1 cellular context compared by ENCODE assay signal in genomic region chr14:24315807-24316596, GRCh38.
TF ChIP-seq lines count a peak whose summit lies in the region.

No MANE protein-coding gene starts in this region.

TF ChIP-seq in HepG2, 621 proteins besides CTCF, POLR2A, EP300 and RAD21 (continued from another document and continues in another):
- TF ChIP-seq LBX2 (CRISPR knock-in tag; IDR thresholded peaks at IDR 0.05; ENCODE audit: borderline replicate concordance) = peak; percentile 95; the same call in 1 of the 2 replicates
- peak; percentile 100 for TF ChIP-seq ZNF766 (CRISPR knock-in tag; IDR thresholded peaks at IDR 0.05; ENCODE audit: borderline replicate concordance)
- TF ChIP-seq GABPA (IDR thresholded peaks at IDR 0.05; ENCODE audit: low read depth, low read length) = no peak
- TF ChIP-seq GABPA (CRISPR knock-in tag; IDR thresholded peaks at IDR 0.05; ENCODE audit: low read depth) = no peak
- no peak for TF ChIP-seq RBAK (CRISPR knock-in tag; IDR thresholded peaks at IDR 0.05)
- TF ChIP-seq ZNF205 (CRISPR knock-in tag; IDR thresholded peaks at IDR 0.05) = peak; percentile 91
- TF ChIP-seq MXI1 (IDR thresholded peaks at IDR 0.05; ENCODE audit: borderline replicate concordance, low read depth, low read length) = peak; percentile 77; the same call in 1 of the 3 replicates
- TF ChIP-seq MIER2 (CRISPR knock-in tag; IDR thresholded peaks at IDR 0.05) = 0 out of 2 replicates have a peak, but pooled peaks have one; percentile 59
- TF ChIP-seq NR2F1 (CRISPR knock-in tag; IDR thresholded peaks at IDR 0.05) = peak in 1 of 2 experiments; percentile 48; a peak in 3 of 4 replicates
- peak; percentile 83 for TF ChIP-seq STAT5B (CRISPR knock-in tag; IDR thresholded peaks at IDR 0.05)
- peak; percentile 99 for TF ChIP-seq SATB2 (CRISPR knock-in tag; IDR thresholded peaks at IDR 0.05)
- peak; percentile 98 for TF ChIP-seq ZFY (CRISPR knock-in tag; IDR thresholded peaks at IDR 0.05)
- peak; percentile 95 for TF ChIP-seq ZNF788 (CRISPR knock-in tag; IDR thresholded peaks at IDR 0.05; ENCODE audit: borderline replicate concordance)
- TF ChIP-seq REXO4 (CRISPR knock-in tag; IDR thresholded peaks at IDR 0.05; ENCODE audit: borderline replicate concordance) = peak; percentile 97
- peak; percentile 60; the same call in 1 of the 2 replicates for TF ChIP-seq ZBTB20 (CRISPR knock-in tag; IDR thresholded peaks at IDR 0.05; ENCODE audit: borderline replicate concordance, low read depth)
- TF ChIP-seq ZNF230 (CRISPR knock-in tag; IDR thresholded peaks at IDR 0.05) = peak; percentile 99
- peak; percentile 77 for TF ChIP-seq RARA (CRISPR knock-in tag; IDR thresholded peaks at IDR 0.05)
- peak; percentile 78; the same call in 1 of the 2 replicates for TF ChIP-seq GPN1 (CRISPR knock-in tag; IDR thresholded peaks at IDR 0.05; ENCODE audit: borderline replicate concordance)
- TF ChIP-seq HDAC2 (CRISPR knock-in tag; IDR thresholded peaks at IDR 0.05) = peak; percentile 75
- TF ChIP-seq NCOR1 (IDR thresholded peaks at IDR 0.05; ENCODE audit: borderline replicate concordance, low read length) = no peak
- peak; percentile 94; the same call in 1 of the 2 replicates for TF ChIP-seq KLF13 (CRISPR knock-in tag; IDR thresholded peaks at IDR 0.05)
- TF ChIP-seq CBX1 (IDR thresholded peaks at IDR 0.05; ENCODE audit: low read depth) = no peak
- no peak for TF ChIP-seq FOXK2 (IDR thresholded peaks at IDR 0.05)
- TF ChIP-seq GMEB1 (CRISPR knock-in tag; IDR thresholded peaks at IDR 0.05; ENCODE audit: borderline replicate concordance) = peak; percentile 73
- 0 out of 2 replicates have a peak, but pooled peaks have one; percentile 66 for TF ChIP-seq DNMT3B (CRISPR knock-in tag; conservative IDR thresholded peaks at IDR 0.05)
- TF ChIP-seq ZNF18 (CRISPR knock-in tag; IDR thresholded peaks at IDR 0.05; ENCODE audit: insufficient replicate concordance) = peak; percentile 78
- TF ChIP-seq ZNF598 (CRISPR knock-in tag; IDR thresholded peaks at IDR 0.05; ENCODE audit: borderline replicate concordance) = peak; percentile 85
- TF ChIP-seq ZBED4 (CRISPR knock-in tag; IDR thresholded peaks at IDR 0.05; ENCODE audit: borderline replicate concordance) = 0 out of 2 replicates have a peak, but pooled peaks have one; percentile 49
- TF ChIP-seq ZNF383 (CRISPR knock-in tag; IDR thresholded peaks at IDR 0.05; ENCODE audit: borderline replicate concordance) = 0 out of 2 replicates have a peak, but pooled peaks have one; percentile 77
- TF ChIP-seq STAT6 (CRISPR knock-in tag; IDR thresholded peaks at IDR 0.05; ENCODE audit: borderline replicate concordance) = peak; percentile 87
- TF ChIP-seq ZNF782 (CRISPR knock-in tag; IDR thresholded peaks at IDR 0.05; ENCODE audit: borderline replicate concordance) = peak; percentile 97
- peak; percentile 94 for TF ChIP-seq RBM39 (IDR thresholded peaks at IDR 0.05; ENCODE audit: low read depth, low read length, poor library complexity, severe bottlenecking)
- peak; percentile 79 for TF ChIP-seq KMT2B (CRISPR knock-in tag; IDR thresholded peaks at IDR 0.05)
- TF ChIP-seq ZNF543 (CRISPR knock-in tag; IDR thresholded peaks at IDR 0.05) = peak; percentile 96
- TF ChIP-seq LRRFIP1 (CRISPR knock-in tag; conservative IDR thresholded peaks at IDR 0.05) = no peak
- peak; percentile 7; the same call in 1 of the 2 replicates for TF ChIP-seq SIN3A (IDR thresholded peaks at IDR 0.05; ENCODE audit: borderline replicate concordance, low read depth, low read length)
- peak; percentile 98 for TF ChIP-seq ZNF160 (CRISPR knock-in tag; IDR thresholded peaks at IDR 0.05)
- TF ChIP-seq ZNF121 (CRISPR knock-in tag; IDR thresholded peaks at IDR 0.05) = no peak
- TF ChIP-seq ZNF276 (CRISPR knock-in tag; IDR thresholded peaks at IDR 0.05; ENCODE audit: low read depth) = peak; percentile 99
- TF ChIP-seq ZNF615 (CRISPR knock-in tag; IDR thresholded peaks at IDR 0.05; ENCODE audit: borderline replicate concordance) = no peak
- TF ChIP-seq SOX6 (IDR thresholded peaks at IDR 0.05) = no peak
- peak; percentile 62 for TF ChIP-seq SOX6 (CRISPR knock-in tag; IDR thresholded peaks at IDR 0.05)
- peak; percentile 60 for TF ChIP-seq ZNF7 (CRISPR knock-in tag; IDR thresholded peaks at IDR 0.05)
- TF ChIP-seq ZNF567 (CRISPR knock-in tag; IDR thresholded peaks at IDR 0.05; ENCODE audit: borderline replicate concordance) = peak; percentile 98
- TF ChIP-seq ZSCAN30 (CRISPR knock-in tag; IDR thresholded peaks at IDR 0.05) = no peak
- TF ChIP-seq BRD4 (CRISPR knock-in tag; IDR thresholded peaks at IDR 0.05) = peak; percentile 98; the same call in 1 of the 2 replicates
- peak; percentile 99 for TF ChIP-seq ZNF136 (CRISPR knock-in tag; IDR thresholded peaks at IDR 0.05; ENCODE audit: low read depth)
- peak; percentile 76; the same call in 1 of the 2 replicates for TF ChIP-seq GLMP (CRISPR knock-in tag; IDR thresholded peaks at IDR 0.05; ENCODE audit: borderline replicate concordance)
- peak; percentile 83; the same call in 1 of the 2 replicates for TF ChIP-seq TERF1 (CRISPR knock-in tag; IDR thresholded peaks at IDR 0.05)
